8 cellular contexts compared by ENCODE assay signal in the genomic region with DNA sequence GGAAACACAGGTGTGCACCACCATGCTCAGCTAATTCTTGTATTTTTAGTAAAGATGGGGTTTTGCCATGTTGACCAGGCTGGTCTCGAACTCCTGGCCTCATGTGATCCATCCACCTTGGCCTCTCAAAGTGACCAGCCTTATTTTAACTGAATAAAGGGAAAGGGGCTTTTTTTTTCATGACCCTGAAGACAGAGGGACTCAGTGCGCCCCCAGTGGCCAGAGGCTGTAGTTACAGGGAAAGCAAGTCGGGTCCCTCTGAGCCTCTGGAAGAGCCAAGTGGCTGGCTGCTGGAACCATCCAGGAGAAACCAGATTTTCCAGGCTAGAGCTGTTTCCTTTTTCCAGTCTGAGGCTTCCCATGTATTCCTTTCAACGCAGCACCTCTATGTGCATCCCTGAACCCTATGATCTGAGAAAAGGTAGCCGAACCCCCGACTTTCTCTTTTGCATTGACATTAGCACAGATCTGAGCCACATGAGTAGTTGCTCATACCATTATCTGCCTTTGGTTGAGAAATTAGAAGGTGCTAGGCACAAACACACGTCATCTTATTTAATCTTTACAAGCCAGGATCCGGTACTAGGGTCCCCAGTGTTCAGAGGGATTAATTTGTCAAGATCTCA.
DNase-seq lines count a peak whose midpoint lies in the region; ATAC-seq and TF ChIP-seq lines count a peak whose summit lies in the region.

No MANE protein-coding gene starts in this region.

- no peak overlapping the region for H3K23ac ChIP-seq in mesenchymal stem cell (ENCODE audit: low read length in 2 of 2)

- no peak overlapping the region for H3K4ac ChIP-seq in mesenchymal stem cell (ENCODE audit: low read depth in 1 of 2, low read length in 2 of 2)

- H2BK15ac ChIP-seq in mesenchymal stem cell (ENCODE audit: low read depth, poor library complexity, severe bottlenecking), result no peak overlapping the region

- H3K36me3 Mint-ChIP-seq in HFFc6 (ENCODE audit: low read depth) (peaks cover 2% of the 10 kb centered on the region), T-cell (no peaks in the 10 kb centered on the region), type B pancreatic cell (peaks cover 6% of the 10 kb centered on the region)

- H3K27me3 Mint-ChIP-seq in HFFc6 (ENCODE audit: insufficient read depth) (no peaks in the 10 kb centered on the region; the same call in 1 of the 2 replicates), T-cell (peaks cover 0 to 6% of the 10 kb centered on the region in 2 donors), type B pancreatic cell (peaks cover 5% of the 10 kb centered on the region)

- H3K27ac Mint-ChIP-seq in HFFc6 (no peak overlapping the region), T-cell (no peak overlapping the region), type B pancreatic cell (no peak overlapping the region)

- peak overlapping the region in 1 of 2 experiments; percentile 27 for H3K4me3 ChIP-seq in mesenchymal stem cell (ENCODE audit: insufficient read depth in 1 of 2, low read depth in 1 of 2, low read length in 2 of 2)

- no peak overlapping the region for H3K4me2 ChIP-seq in mesenchymal stem cell (ENCODE audit: low read length, poor library complexity, severe bottlenecking)

- DNase-seq in D341Med (ENCODE audit: low spot score) (peak; percentile 83), HFFc6 (no peak), T-cell (peak in 20 of 34 experiments; percentile 3 to 23 (median 11)), dermis blood vessel endothelial cell (peak; percentile 65), mesenchymal stem cell (peak; percentile 48), type B pancreatic cell (ENCODE audit: extremely low spot score, unreplicated experiment) (no peak), NCI-H226 (no peak), superior temporal gyrus (ENCODE audit: extremely low spot score) (no peak)

- peak; percentile 93 for TF ChIP-seq CTCF in HFFc6 (IDR thresholded peaks at IDR 0.05)
- peak; percentile 88 for TF ChIP-seq CTCF in type B pancreatic cell (conservative IDR thresholded peaks at IDR 0.05)

- CTCF ChIA-PET in T-cell (lab: Charles Lee), result interaction anchor here in 1 of 2 donors (0.6 kb wide), 1 partner anchor 318 kb away, joined by 3 read pairs; no protein-coding TSS in a partner anchor

- POLR2A ChIA-PET in T-cell (lab: Charles Lee), result no interaction called here

- no peak overlapping the region for H2BK5ac ChIP-seq in mesenchymal stem cell (ENCODE audit: low read depth, low read length, poor library complexity, severe bottlenecking)

- H2AK5ac ChIP-seq in mesenchymal stem cell (ENCODE audit: low read length, severe bottlenecking), result no peak overlapping the region

- H3K27me3 ChIP-seq in mesenchymal stem cell (ENCODE audit: control insufficient read depth in 1 of 2, insufficient read depth in 1 of 2, low read length in 2 of 2), result peaks cover 0 to 22% of the 10 kb centered on the region in 2 experiments

- no peak overlapping the region for H4K91ac ChIP-seq in mesenchymal stem cell (ENCODE audit: low read length)

- no peak overlapping the region for H2BK12ac ChIP-seq in mesenchymal stem cell (ENCODE audit: low read length in 2 of 2)

- H3K4me1 Mint-ChIP-seq in HFFc6 (ENCODE audit: low read depth) (peaks cover 29% of the 10 kb centered on the region), T-cell (no peaks in the 10 kb centered on the region), type B pancreatic cell (ENCODE audit: unreplicated experiment) (no peaks in the 10 kb centered on the region)

- H3K36me3 ChIP-seq in mesenchymal stem cell (ENCODE audit: control insufficient read depth in 1 of 2, insufficient read depth in 2 of 2, low read depth in 1 of 2, low read length in 2 of 2), result no peaks in the 10 kb centered on the region

- H3K79me1 ChIP-seq in mesenchymal stem cell (replicated peaks; ENCODE audit: low read length, poor library complexity, severe bottlenecking), result no peaks in the 10 kb centered on the region

- H2AFZ ChIP-seq in mesenchymal stem cell (ENCODE audit: low read depth, low read length), result no peak overlapping the region

- peak overlapping the region; percentile 53 for H3K9ac ChIP-seq in mesenchymal stem cell (ENCODE audit: low read length)

- H3K9me3 Mint-ChIP-seq in HFFc6, result no peaks in the 10 kb centered on the region
- no peaks in the 10 kb centered on the region for H3K9me3 Mint-ChIP-seq in T-cell
- no peaks in the 10 kb centered on the region for H3K9me3 Mint-ChIP-seq in type B pancreatic cell

- no peak overlapping the region for H3K27ac ChIP-seq in mesenchymal stem cell (ENCODE audit: low read length, poor library complexity, severe bottlenecking)

- no peak overlapping the region for H3K18ac ChIP-seq in mesenchymal stem cell (ENCODE audit: low read depth in 1 of 2, low read length in 2 of 2)

- no peak overlapping the region for H4K8ac ChIP-seq in mesenchymal stem cell (ENCODE audit: low read length)

- no peak overlapping the region for H3K14ac ChIP-seq in mesenchymal stem cell (ENCODE audit: low read length in 2 of 2)

- ATAC-seq in T-cell (replicated peaks in 1 of 4), result no peak

- H3K9me3 ChIP-seq in mesenchymal stem cell (ENCODE audit: control insufficient read depth, low read length), result no peaks in the 10 kb centered on the region

- H2BK120ac ChIP-seq in mesenchymal stem cell (ENCODE audit: low read depth, low read length), result no peak overlapping the region

- H3K4me1 ChIP-seq in mesenchymal stem cell (ENCODE audit: control insufficient read depth, insufficient read depth, low read depth, low read length), result no peaks in the 10 kb centered on the region

- no peak overlapping the region for H3K4me3 Mint-ChIP-seq in HFFc6
- H3K4me3 Mint-ChIP-seq in T-cell, result no peak overlapping the region
- no peak overlapping the region for H3K4me3 Mint-ChIP-seq in type B pancreatic cell

- WGBS in mesenchymal stem cell, result 63% methylated on average over 7 of the region's 8 CpGs

Comparison
In these comparisons a context has a peak if more than half of its experiments do, and no peak if none do; other contexts are left out.
1. DNase-seq: peak in D341Med (single experiment), T-cell (20 of 34), dermis blood vessel endothelial cell (single experiment) and mesenchymal stem cell (single experiment); none in HFFc6 (single experiment), type B pancreatic cell (single experiment), NCI-H226 (single experiment) and superior temporal gyrus (single experiment).